8 cellular contexts compared by ENCODE assay signal in genomic region chr18:34729264-34729663, GRCh38.
DNase-seq lines count a peak whose midpoint lies in the region; ATAC-seq and TF ChIP-seq lines count a peak whose summit lies in the region.

No MANE protein-coding gene starts in this region.

- peak; percentile 75 for TF ChIP-seq CTCF in 22Rv1 (IDR thresholded peaks at IDR 0.05)
- TF ChIP-seq CTCF in HL-60 (IDR thresholded peaks at IDR 0.05; ENCODE audit: insufficient read depth, low read length), result peak; percentile 37

- H3K4me3 ChIP-seq in HL-60 (replicated peaks; ENCODE audit: insufficient read depth, low read length), result no peak overlapping the region

- DNase-seq in HL-60 (ENCODE audit: low read depth in 1 of 2, low spot score in 1 of 2) (no peak), astrocyte of the hippocampus (ENCODE audit: low read depth, low spot score) (peak; percentile 52), kidney tubule cell (ENCODE audit: low spot score) (peak; percentile 50), OCI-M2 (lab: John Stamatoyannopoulos, UW; ENCODE audit: unreplicated experiment) (no peak), NCI-H1694 (lab: John Stamatoyannopoulos, UW) (no peak), T-helper 2 cell (no peak)

- peaks cover 7% of the 10 kb centered on the region for H3K27me3 ChIP-seq in HL-60 (ENCODE audit: insufficient read depth, poor library complexity, severe bottlenecking)

- ATAC-seq in GM18511 (IDR thresholded peaks at IDR 0.05; ENCODE audit: unreplicated experiment), result peak; percentile 83

- H3K27ac ChIP-seq in 22Rv1, result no peak overlapping the region
- H3K27ac ChIP-seq in HL-60 (replicated peaks), result no peak overlapping the region

Comparison
In these comparisons a context has a peak if more than half of its experiments do, and no peak if none do; other contexts are left out.
1. DNase-seq: peak in astrocyte of the hippocampus (single experiment) and kidney tubule cell (single experiment); none in HL-60 (0 of 2), OCI-M2 (single experiment), NCI-H1694 (single experiment) and T-helper 2 cell (0 of 5).